In genomic region chr15:91135201-91136130, GRCh38 we compare ENCODE assay signal across 14 cellular contexts. TPM values are rescaled to one million over a fixed set of nuclear protein-coding genes. Genes with fewer than 3 reads are reported as not detected.
A peak's percentile ranks its signal among the peaks of the same experiment; 100 is the strongest.
DNase-seq lines count a peak whose midpoint lies in the region; ATAC-seq and TF ChIP-seq lines count a peak whose summit lies in the region.
"Had no signal": no experiment of that assay in that cellular context is flagged by ENCODE, and none has a peak within 500 bp of the region (broad histone marks: within the 10 kb centered on the region; RNA-seq: fewer than 3 reads in every experiment).

No MANE protein-coding gene starts in this region.

- H3K4me2 ChIP-seq in PC-3 (ENCODE audit: low read length): no peak overlapping the region

- POLR2A ChIA-PET in PC-3 (lab: Charles Lee; ENCODE audit: unreplicated experiment): no interaction called here

- H3K9me2 ChIP-seq in PC-3 (replicated peaks; ENCODE audit: low read length): no peaks in the 10 kb centered on the region

- H3K4me1 ChIP-seq in PC-3 (ENCODE audit: insufficient read depth, low read length): no peaks in the 10 kb centered on the region

- H3K36me3 ChIP-seq in PC-3 (ENCODE audit: low read depth, low read length): no peaks in the 10 kb centered on the region

- no peak overlapping the region for H3K27ac Mint-ChIP-seq in Calu3 (ENCODE audit: unreplicated experiment)
- H3K27ac Mint-ChIP-seq: CD4-positive, alpha-beta memory T cell; nephron progenitor cell had no signal

- H3F3A ChIP-seq in PC-3 (ENCODE audit: low read length, unreplicated experiment): no peaks in the 10 kb centered on the region

- H3K27me3 Mint-ChIP-seq in Calu3 (ENCODE audit: unreplicated experiment): peaks cover 21% of the 10 kb centered on the region

- no peaks in the 10 kb centered on the region for H3K79me2 ChIP-seq in PC-3 (ENCODE audit: low read length)

- no peak overlapping the region for H3K9ac ChIP-seq in PC-3 (ENCODE audit: low read length)

- H4K20me1 ChIP-seq in PC-3 (ENCODE audit: low read length): no peaks in the 10 kb centered on the region

- H3K9me3 ChIP-seq in PC-3 (ENCODE audit: low read length): no peaks in the 10 kb centered on the region

- BruUV-seq in PC-3 (replicated peaks; lab: Mats Ljungman, UMichigan) (no TSS peak), Calu3 (replicated peaks; lab: Mats Ljungman, UMichigan) (no TSS peak)

- no peak overlapping the region for H3K4me3 Mint-ChIP-seq in Calu3 (ENCODE audit: low read depth, unreplicated experiment)
- H3K4me3 Mint-ChIP-seq: CD4-positive, alpha-beta memory T cell; nephron progenitor cell had no signal

- H3K36me3 Mint-ChIP-seq in Calu3 (ENCODE audit: insufficient read depth, unreplicated experiment): no peaks in the 10 kb centered on the region
- H3K36me3 Mint-ChIP-seq: CD4-positive, alpha-beta memory T cell had no signal

- ATAC-seq in GM18520 (IDR thresholded peaks at IDR 0.05; ENCODE audit: unreplicated experiment): peak; percentile 63
- ATAC-seq in GM21515 (IDR thresholded peaks at IDR 0.05; ENCODE audit: unreplicated experiment): peak; percentile 82
- peak; percentile 82 for ATAC-seq in HG03103 (IDR thresholded peaks at IDR 0.05; ENCODE audit: low read depth, unreplicated experiment)
- no peak for ATAC-seq in PC-3

- H3K27ac ChIP-seq in PC-3 (ENCODE audit: low read length): no peak overlapping the region

- H2AFZ ChIP-seq in PC-3 (ENCODE audit: low read length): no peak overlapping the region

- no peaks in the 10 kb centered on the region for H3K4me1 Mint-ChIP-seq in Calu3 (ENCODE audit: low read depth, unreplicated experiment)
- H3K4me1 Mint-ChIP-seq: CD4-positive, alpha-beta memory T cell had no signal

- H3K27me3 ChIP-seq in PC-3 (ENCODE audit: low read length): peaks cover 78% of the 10 kb centered on the region

- intact Hi-C loops in PC-3 (cut with micrococcal nuclease): no loop called here
- intact Hi-C loops in Calu3 (cut with micrococcal nuclease; ENCODE audit: unreplicated experiment): no loop called here

- no peak for TF ChIP-seq CTCF in PC-3 (conservative IDR thresholded peaks at IDR 0.05; ENCODE audit: low read depth, low read length)
- TF ChIP-seq CTCF in Calu3 (IDR thresholded peaks at IDR 0.05; ENCODE audit: unreplicated experiment): no peak

- no peaks in the 10 kb centered on the region for H3K9me3 Mint-ChIP-seq in Calu3 (ENCODE audit: low read depth, unreplicated experiment)

- DNase-seq in SKM-1 treated with dmso at 0.1 percent for 144 hours (lab: John Stamatoyannopoulos, UW; ENCODE audit: unreplicated experiment) (peak; percentile 42), A172 (ENCODE audit: low spot score) (no peak), PC-3 (no peak), T-helper 1 cell (no peak), Calu3 (no peak)
- DNase-seq: aorta; CD4-positive, alpha-beta memory T cell; nephron progenitor cell; stimulated activated naive CD4-positive, alpha-beta T cell treated with Interleukin-2 at 50 U/mL for 16 hours; SW 1271 had no signal

- CTCF ChIA-PET in PC-3 (lab: Charles Lee): no interaction called here
- CTCF ChIA-PET in Calu3 (lab: Charles Lee): interaction anchor here (0.7 kb wide), 1 partner anchor 148 kb away, joined by 5 read pairs; no protein-coding TSS in a partner anchor

- H3K4me3 ChIP-seq in PC-3 (ENCODE audit: low read length): no peak overlapping the region

RNA-seq across cellular contexts. Expression of gene SV2B, which starts 35.4 kb away (rescaled TPM):
- not detected in 2 replicates for total RNA-seq in A172 (2014; rRNA removed; shearing (Covaris generic))
- total RNA-seq in PC-3 (2014; rRNA removed): not detected in 2 replicates
- 1.4 and 2.2 TPM in 2 replicates for total RNA-seq in Calu3 (2022)
- total RNA-seq: endothelial cell of umbilical vein had no signal
